21 cellular contexts compared by ENCODE assay signal in genomic region chr22:20656902-20657836, GRCh38.
DNase-seq lines count a peak whose midpoint lies in the region; ATAC-seq and TF ChIP-seq lines count a peak whose summit lies in the region.
"Had no signal": no experiment of that assay in that cellular context is flagged by ENCODE, and none has a peak within 500 bp of the region (broad histone marks: within the 10 kb centered on the region; RNA-seq: fewer than 3 reads in every experiment).

No MANE protein-coding gene starts in this region.

- no peaks in the 10 kb centered on the region for H3K4me1 ChIP-seq in neuronal stem cell (ENCODE audit: control insufficient read depth in 2 of 2, insufficient read depth in 1 of 2, low read depth in 1 of 2, low read length in 2 of 2)
- H3K4me1 ChIP-seq: tibial artery had no signal

- no peak overlapping the region for H3K27ac ChIP-seq in neuronal stem cell (replicated peaks; ENCODE audit: low read length)
- H3K27ac ChIP-seq: gastrocnemius medialis, KMS-11, tibial artery had no signal

- H3K4me3 ChIP-seq in neuronal stem cell (ENCODE audit: low read length in 2 of 2): no peak overlapping the region
- H3K4me3 ChIP-seq: gastrocnemius medialis, lung, tibial artery had no signal

- peaks cover 0 to 2% (median 2%) of the 10 kb centered on the region in 3 experiments for H3K27me3 ChIP-seq in neuronal stem cell (ENCODE audit: control insufficient read depth in 3 of 3, insufficient read depth in 3 of 3, low read depth in 1 of 3, low read length in 3 of 3)
- H3K27me3 ChIP-seq: gastrocnemius medialis, tibial artery had no signal

- H3K18ac ChIP-seq in neuronal stem cell (ENCODE audit: low read length): peak overlapping the region; percentile 84

- H3K23ac ChIP-seq in neuronal stem cell (ENCODE audit: low read depth, low read length, poor library complexity): peak overlapping the region; percentile 99

- no peak overlapping the region for H3K9ac ChIP-seq in neuronal stem cell (ENCODE audit: low read depth, low read length, poor library complexity)
- H3K9ac ChIP-seq: KMS-11 had no signal

- H3K4ac ChIP-seq in neuronal stem cell (ENCODE audit: low read length): no peak overlapping the region

- DNase-seq in Daoy (ENCODE audit: low read depth) (peak; percentile 19), LHCN-M2 (ENCODE audit: low read depth) (peak; percentile 17), SW480 (ENCODE audit: low spot score) (peak; percentile 44), neuronal stem cell (ENCODE audit: low spot score) (no peak), omental fat pad (ENCODE audit: low spot score) (no peak), germinal center (ENCODE audit: low spot score) (no peak)
- DNase-seq in stimulated activated naive CD8-positive, alpha-beta T cell treated with anti-CD3 and anti-CD28 coated beads, Interleukin-15, amount 100 ng/mL, for 72 hours: no peak
- DNase-seq: activated CD4-positive, alpha-beta T cell treated with anti-CD3 and anti-CD28 coated beads for 4 hours; activated T-cell treated with anti-CD3 and anti-CD28 coated beads, Interleukin-2, amount 50 U/mL, for 48 hours; central memory CD4-positive, alpha-beta T cell; DND-41; effector memory CD8-positive, alpha-beta T cell; gastrocnemius medialis; NCI-H1930; NCI-H774; Right ventricle myocardium superior; stimulated activated CD4-positive, alpha-beta T cell treated with anti-CD3 and anti-CD28 coated beads, Interleukin-4, amount 100 ng/mL, for 1 hour; tibial artery had no signal

- H2BK5ac ChIP-seq in neuronal stem cell (ENCODE audit: low read length): no peak overlapping the region

- no peak overlapping the region for H2BK12ac ChIP-seq in neuronal stem cell (ENCODE audit: low read length)

- no peak overlapping the region for H3K4me2 ChIP-seq in neuronal stem cell (ENCODE audit: insufficient read depth, low read length, poor library complexity, severe bottlenecking)
- H3K4me2 ChIP-seq: KMS-11 had no signal

- H3K27me3 Mint-ChIP-seq in stimulated activated naive CD8-positive, alpha-beta T cell treated with anti-CD3 and anti-CD28 coated beads, Interleukin-15, amount 100 ng/mL, for 72 hours: peaks cover 36% of the 10 kb centered on the region

- no peak overlapping the region for H2BK15ac ChIP-seq in neuronal stem cell (ENCODE audit: low read length)

- no peak overlapping the region for H4K91ac ChIP-seq in neuronal stem cell (ENCODE audit: low read depth, low read length, poor library complexity)

- no peak overlapping the region for H2BK120ac ChIP-seq in neuronal stem cell (ENCODE audit: low read depth, low read length)

- H3K79me1 ChIP-seq in neuronal stem cell (ENCODE audit: low read depth, low read length): no peaks in the 10 kb centered on the region

- ATAC-seq in stimulated activated naive CD8-positive, alpha-beta T cell treated with anti-CD3 and anti-CD28 coated beads, Interleukin-15, amount 100 ng/mL, for 72 hours: no peak
- ATAC-seq in GM19463 (IDR thresholded peaks at IDR 0.05; ENCODE audit: unreplicated experiment) (no peak), omental fat pad (ENCODE audit: low FRiP score) (no peak)
- ATAC-seq: effector memory CD8-positive, alpha-beta T cell; gastrocnemius medialis had no signal

- H4K8ac ChIP-seq in neuronal stem cell (ENCODE audit: low read depth, low read length): peak overlapping the region; percentile 48

- no peak for TF ChIP-seq CTCF in omental fat pad (IDR thresholded peaks at IDR 0.05)

- H2AFZ ChIP-seq in neuronal stem cell (ENCODE audit: low read length): peak overlapping the region; percentile 47

- no peaks in the 10 kb centered on the region for H3K4me1 Mint-ChIP-seq in stimulated activated naive CD8-positive, alpha-beta T cell treated with anti-CD3 and anti-CD28 coated beads, Interleukin-15, amount 100 ng/mL, for 72 hours

- peak overlapping the region; percentile 38 for H3K14ac ChIP-seq in neuronal stem cell (ENCODE audit: low read length)

- WGBS in neuronal stem cell (ENCODE audit: extremely low coverage in 2 of 2, insufficient read length in 2 of 2, insufficient replicate concordance in 1 of 2), 2 donors: 100% methylated on average over 1 to 3 of the region's 17 CpGs

- no peaks in the 10 kb centered on the region for H3K9me3 Mint-ChIP-seq in stimulated activated naive CD8-positive, alpha-beta T cell treated with anti-CD3 and anti-CD28 coated beads, Interleukin-15, amount 100 ng/mL, for 72 hours
- H3K9me3 Mint-ChIP-seq: effector memory CD8-positive, alpha-beta T cell had no signal

- H2AK5ac ChIP-seq in neuronal stem cell (ENCODE audit: low read depth, low read length): no peak overlapping the region

- H3K27ac Mint-ChIP-seq in stimulated activated naive CD8-positive, alpha-beta T cell treated with anti-CD3 and anti-CD28 coated beads, Interleukin-15, amount 100 ng/mL, for 72 hours: no peak overlapping the region
- H3K27ac Mint-ChIP-seq: effector memory CD8-positive, alpha-beta T cell had no signal

- no peak overlapping the region for H3K4me3 Mint-ChIP-seq in stimulated activated naive CD8-positive, alpha-beta T cell treated with anti-CD3 and anti-CD28 coated beads, Interleukin-15, amount 100 ng/mL, for 72 hours
- H3K4me3 Mint-ChIP-seq: effector memory CD8-positive, alpha-beta T cell had no signal

- peaks cover 0 to 4% of the 10 kb centered on the region in 2 donors for H3K9me3 ChIP-seq in neuronal stem cell (replicated peaks in 1 of 2; ENCODE audit: control insufficient read depth in 2 of 2, insufficient read depth in 1 of 2, low read depth in 1 of 2, low read length in 2 of 2)
- H3K9me3 ChIP-seq: gastrocnemius medialis, tibial artery had no signal

- H3K36me3 ChIP-seq in neuronal stem cell (replicated peaks in 1 of 2; ENCODE audit: control insufficient read depth in 2 of 2, insufficient read depth in 2 of 2, low read length in 2 of 2): no peaks in the 10 kb centered on the region
- H3K36me3 ChIP-seq: gastrocnemius medialis, tibial artery had no signal

Comparison
In these comparisons a context has a peak if more than half of its experiments do, and no peak if none do; other contexts are left out.
1. DNase-seq: peak in Daoy (single experiment), LHCN-M2 (single experiment) and SW480 (single experiment); none in neuronal stem cell (single experiment), stimulated activated naive CD8-positive, alpha-beta T cell treated with anti-CD3 and anti-CD28 coated beads, Interleukin-15, amount 100 ng/mL, for 72 hours (0 of 2), omental fat pad (single experiment) and germinal center (single experiment).